In genomic region chr6:17091122-17091521, GRCh38 we compare ENCODE assay signal across 17 cellular contexts. TPM values are rescaled to one million over a fixed set of nuclear protein-coding genes. Genes with fewer than 3 reads are reported as not detected.
DNase-seq lines count a peak whose midpoint lies in the region; ATAC-seq and TF ChIP-seq lines count a peak whose summit lies in the region.
"Had no signal": no experiment of that assay in that cellular context is flagged by ENCODE, and none has a peak within 500 bp of the region (broad histone marks: within the 10 kb centered on the region; RNA-seq: fewer than 3 reads in every experiment).

No MANE protein-coding gene starts in this region.

- DNase-seq in DMS 273 (lab: John Stamatoyannopoulos, UW; ENCODE audit: unreplicated experiment) (peak; percentile 14), DMS 273 treated with DMSO at 0.1 percent for 48 hours (lab: John Stamatoyannopoulos, UW) (no peak), OCI-M1 (lab: John Stamatoyannopoulos, UW) (peak; percentile 23), endodermal cell (no peak), psoas muscle (no peak), sciatic nerve (ENCODE audit: low spot score) (no peak), immature natural killer cell (no peak)
- no peak for DNase-seq in activated effector memory CD4-positive, alpha-beta T cell treated with anti-CD3 and anti-CD28 coated beads, Interleukin-2, amount 50 U/mL, for 16 hours
- DNase-seq: 8988T, DND-41, NCI-H2029 treated with DMSO at 0.1 percent for 48 hours, ovary, stomach had no signal

- H3K4me1 Mint-ChIP-seq in endodermal cell, result peaks cover 5% of the 10 kb centered on the region
- no peaks in the 10 kb centered on the region for H3K4me1 Mint-ChIP-seq in immature natural killer cell

- H3K27me3 ChIP-seq in endodermal cell (ENCODE audit: control insufficient read depth, insufficient read depth, low read length, poor library complexity, severe bottlenecking) (no peaks in the 10 kb centered on the region), psoas muscle (ENCODE audit: insufficient read depth in 3 of 3, low read length in 2 of 3) (no peaks in the 10 kb centered on the region)
- H3K27me3 ChIP-seq: ascending aorta, ovary had no signal

- H3K9me3 Mint-ChIP-seq in endodermal cell (no peaks in the 10 kb centered on the region), immature natural killer cell (peaks cover 0 to 1% (median 0%) of the 10 kb centered on the region in 6 donors)

- WGBS in endodermal cell (ENCODE audit: insufficient coverage in 1 of 2, insufficient read length in 1 of 2), 2 experiments, result 63% methylated on average over 2 of the region's 3 CpGs; no CpG with 5 or more reads in 1 of the 2 experiments
- WGBS in psoas muscle, 3 donors, result 87 to 88% (median 88%) methylated on average over 3 of the region's 3 CpGs

- H3K36me3 ChIP-seq in endodermal cell (ENCODE audit: control insufficient read depth, insufficient read depth, low read length), result no peaks in the 10 kb centered on the region
- H3K36me3 ChIP-seq in psoas muscle (ENCODE audit: insufficient read depth in 1 of 2, low read depth in 1 of 2), result no peaks in the 10 kb centered on the region
- H3K36me3 ChIP-seq: ascending aorta, gastroesophageal sphincter, ovary, stomach had no signal

- no peak overlapping the region for H3K4me3 Mint-ChIP-seq in endodermal cell
- no peak overlapping the region for H3K4me3 Mint-ChIP-seq in immature natural killer cell

- no peak for ATAC-seq in psoas muscle
- ATAC-seq in sciatic nerve, result no peak
- ATAC-seq: gastroesophageal sphincter, left lobe of liver had no signal

- H3K4me1 ChIP-seq in endodermal cell (ENCODE audit: control insufficient read depth, insufficient read depth, low read length), result no peaks in the 10 kb centered on the region
- no peaks in the 10 kb centered on the region for H3K4me1 ChIP-seq in psoas muscle
- H3K4me1 ChIP-seq: ascending aorta, gastroesophageal sphincter had no signal

- H3K9me3 ChIP-seq in endodermal cell (ENCODE audit: control insufficient read depth, low read length) (no peaks in the 10 kb centered on the region), psoas muscle (no peaks in the 10 kb centered on the region)
- H3K9me3 ChIP-seq: ascending aorta, gastroesophageal sphincter, ovary, stomach had no signal

- intact Hi-C loops in psoas muscle (cut with DNase I), result no loop called here
- intact Hi-C loops in sciatic nerve (cut with DNase I), result no loop called here

- peak; percentile 74 for TF ChIP-seq CTCF in endodermal cell (conservative IDR thresholded peaks at IDR 0.05)
- peak; percentile 7 for TF ChIP-seq CTCF in psoas muscle (IDR thresholded peaks at IDR 0.05)

- H3K27me3 Mint-ChIP-seq in endodermal cell (ENCODE audit: insufficient read depth) (no peaks in the 10 kb centered on the region), immature natural killer cell (ENCODE audit: low read depth in 3 of 3) (peaks cover 1 to 12% (median 8%) of the 10 kb centered on the region in 3 donors)

- H3K27ac ChIP-seq in endodermal cell (ENCODE audit: low read depth, low read length), result no peak overlapping the region
- no peak overlapping the region for H3K27ac ChIP-seq in psoas muscle
- H3K27ac ChIP-seq: ascending aorta, gastroesophageal sphincter, ovary, stomach had no signal

- H3K4me3 ChIP-seq in endodermal cell (ENCODE audit: low read length), result no peak overlapping the region
- no peak overlapping the region for H3K4me3 ChIP-seq in psoas muscle
- H3K4me3 ChIP-seq: ascending aorta, gastroesophageal sphincter, ovary, stomach had no signal

- no peaks in the 10 kb centered on the region for H3K36me3 Mint-ChIP-seq in endodermal cell (ENCODE audit: low read depth)
- H3K36me3 Mint-ChIP-seq in immature natural killer cell, result no peaks in the 10 kb centered on the region

- H3K27ac Mint-ChIP-seq in endodermal cell, result no peak overlapping the region
- H3K27ac Mint-ChIP-seq in immature natural killer cell, result no peak overlapping the region

- no peak overlapping the region for H3K9ac ChIP-seq in endodermal cell (ENCODE audit: extremely low read depth, low read length, poor library complexity, severe bottlenecking)

RNA-seq across cellular contexts. Expression of gene STMND1, which starts 10.7 kb away (rescaled TPM):
- total RNA-seq in endodermal cell (under 1 TPM in 1 of 2 donors, not detected in 1; 0.18 TPM), psoas muscle (not detected), sciatic nerve (0.27 TPM)
- not detected for polyA plus RNA-seq in endodermal cell (2013, experiment 1 of 2)
- polyA plus RNA-seq in endodermal cell (2013, experiment 2 of 2), result not detected
- polyA plus RNA-seq in psoas muscle (not detected), immature natural killer cell (not detected)
- total RNA-seq: ascending aorta, gastroesophageal sphincter, HT1080, left lobe of liver, stomach had no signal
- polyA plus RNA-seq: stomach had no signal

Comparison
In these comparisons a context has a peak if more than half of its experiments do, and no peak if none do; other contexts are left out.
1. DNase-seq: peak in DMS 273 (single experiment) and OCI-M1 (single experiment); none in DMS 273 treated with DMSO at 0.1 percent for 48 hours (single experiment), endodermal cell (single experiment), psoas muscle (0 of 2), sciatic nerve (single experiment), activated effector memory CD4-positive, alpha-beta T cell treated with anti-CD3 and anti-CD28 coated beads, Interleukin-2, amount 50 U/mL, for 16 hours (single experiment) and immature natural killer cell (0 of 3).